ENCODE assay signal across 15 cellular contexts in genomic region chr5:13553896-13554295, GRCh38.
DNase-seq lines count a peak whose midpoint lies in the region; ATAC-seq, FAIRE-seq and TF ChIP-seq lines count a peak whose summit lies in the region.
"Had no signal": no experiment of that assay in that cellular context is flagged by ENCODE, and none has a peak within 500 bp of the region (broad histone marks: within the 10 kb centered on the region; RNA-seq: fewer than 3 reads in every experiment).

No MANE protein-coding gene starts in this region.

- TF ChIP-seq CTCF in A549 (IDR thresholded peaks at IDR 0.05) (no peak), HFFc6 (IDR thresholded peaks at IDR 0.05) (no peak), tibial nerve (IDR thresholded peaks at IDR 0.05) (no peak)

- H3K27ac Mint-ChIP-seq in HFFc6 = no peak overlapping the region
- H3K27ac Mint-ChIP-seq: activated CD4-positive, alpha-beta T cell treated with anti-CD3 and anti-CD28 coated beads, Interleukin-2, amount 10 ng/mL, durations not matched to agents 24 days and 14 days had no signal

- peak; percentile 3 to 4 for DNase-seq in A549 (ENCODE audit: low read depth in 1 of 2, low spot score in 1 of 2)
- DNase-seq in HCEC 1CT = peak; percentile 34
- peak; percentile 24 to 34 for DNase-seq in SJCRH30
- DNase-seq in glomerular visceral epithelial cell (ENCODE audit: extremely low spot score) = peak; percentile 6
- no peak for DNase-seq in activated gamma-delta T cell treated with Interleukin-2 at 50 U/mL for 16 hours
- no peak for DNase-seq in HFFc6
- DNase-seq in A172 (ENCODE audit: low spot score) = no peak
- DNase-seq in tibial nerve (ENCODE audit: low spot score in 2 of 2) = no peak
- DNase-seq: activated CD4-positive, alpha-beta T cell treated with anti-CD3 and anti-CD28 coated beads, Interleukin-2, amount 10 ng/mL, durations not matched to agents 24 days and 14 days; activated naive CD4-positive, alpha-beta T cell; AML-193; NCI-H1930 had no signal

- no peaks in the 10 kb centered on the region for H3K36me3 ChIP-seq in SJCRH30
- no peaks in the 10 kb centered on the region for H3K36me3 ChIP-seq in tibial nerve

- no peaks in the 10 kb centered on the region for H3K4me1 ChIP-seq in A549
- H3K4me1 ChIP-seq in SJCRH30 = no peaks in the 10 kb centered on the region
- no peaks in the 10 kb centered on the region for H3K4me1 ChIP-seq in tibial nerve

- H3K9me3 ChIP-seq in A549 (no peaks in the 10 kb centered on the region), SJCRH30 (replicated peaks) (no peaks in the 10 kb centered on the region), tibial nerve (no peaks in the 10 kb centered on the region)

- FAIRE-seq in A549 (lab: Jason Lieb, UNC) = no peak

- H3K27me3 ChIP-seq in SJCRH30 (no peaks in the 10 kb centered on the region), tibial nerve (no peaks in the 10 kb centered on the region)

- POLR2A ChIA-PET in A549 (lab: Yijun Ruan, JAX) = no interaction called here

- H3K4me3 Mint-ChIP-seq in HFFc6 = no peak overlapping the region
- H3K4me3 Mint-ChIP-seq: activated CD4-positive, alpha-beta T cell treated with anti-CD3 and anti-CD28 coated beads, Interleukin-2, amount 10 ng/mL, durations not matched to agents 24 days and 14 days had no signal

- H3K27ac ChIP-seq in A549 (no peak overlapping the region), SJCRH30 (no peak overlapping the region), tibial nerve (no peak overlapping the region)
- H3K27ac ChIP-seq: HL-60, skin epidermis had no signal

- H3K4me2 ChIP-seq in A549 = no peak overlapping the region

- no peaks in the 10 kb centered on the region for H3K36me3 Mint-ChIP-seq in HFFc6 (ENCODE audit: low read depth)

- 24% methylated on average over 4 of the region's 4 CpGs for WGBS in A549 (ENCODE audit: missing lambda C conversion rate)
- WGBS in tibial nerve, 2 donors = 16 to 42% methylated on average over 4 of the region's 4 CpGs

- H3K27me3 Mint-ChIP-seq in HFFc6 (ENCODE audit: insufficient read depth) = peaks cover 2% of the 10 kb centered on the region
- H3K27me3 Mint-ChIP-seq: activated CD4-positive, alpha-beta T cell treated with anti-CD3 and anti-CD28 coated beads, Interleukin-2, amount 10 ng/mL, durations not matched to agents 24 days and 14 days had no signal

- H3K4me3 ChIP-seq in A549 = no peak overlapping the region
- no peak overlapping the region for H3K4me3 ChIP-seq in SJCRH30
- H3K4me3 ChIP-seq in tibial nerve = no peak overlapping the region
- H3K4me3 ChIP-seq: skin epidermis had no signal

- H3K4me1 Mint-ChIP-seq in HFFc6 (ENCODE audit: low read depth) = peaks cover 10% of the 10 kb centered on the region
- H3K4me1 Mint-ChIP-seq: activated CD4-positive, alpha-beta T cell treated with anti-CD3 and anti-CD28 coated beads, Interleukin-2, amount 10 ng/mL, durations not matched to agents 24 days and 14 days had no signal

- no peak for TF ChIP-seq RAD21 in A549 (conservative IDR thresholded peaks at IDR 0.05 in 1 of 2, IDR thresholded peaks at IDR 0.05 in 1 of 2)

- no peak for TF ChIP-seq EP300 in A549 (IDR thresholded peaks at IDR 0.05)
- TF ChIP-seq EP300 in tibial nerve (IDR thresholded peaks at IDR 0.05) = no peak

- no peak for TF ChIP-seq POLR2A in A549 (IDR thresholded peaks at IDR 0.05; ENCODE audit: low read length)
- no peak for TF ChIP-seq POLR2A in tibial nerve (IDR thresholded peaks at IDR 0.05)

- ATAC-seq in A549 = peak; percentile 47 to 51; a peak in 1 of 6 replicates
- ATAC-seq: Right ventricle myocardium inferior had no signal

- H3K9me3 Mint-ChIP-seq in HFFc6 = peaks cover 4% of the 10 kb centered on the region

- CTCF ChIA-PET in A549 (lab: Yijun Ruan, JAX) = no interaction called here

TF ChIP-seq in A549, 52 proteins besides CTCF, POLR2A, EP300 and RAD21:
- TF ChIP-seq REST (IDR thresholded peaks at IDR 0.05) (peak; percentile 85), TP53 (CRISPR knock-in tag; IDR thresholded peaks at IDR 0.05) (no peak), JUN (IDR thresholded peaks at IDR 0.05) (no peak), KDM5A (IDR thresholded peaks at IDR 0.05) (no peak)

Comparison
In these comparisons a context has a peak if more than half of its experiments do, and no peak if none do; other contexts are left out.
1. DNase-seq: peak in A549 (2 of 2), HCEC 1CT (single experiment), SJCRH30 (2 of 2) and glomerular visceral epithelial cell (single experiment); none in activated gamma-delta T cell treated with Interleukin-2 at 50 U/mL for 16 hours (single experiment), HFFc6 (single experiment), A172 (single experiment) and tibial nerve (0 of 2).